9 cellular contexts compared by ENCODE assay signal in the genomic region with DNA sequence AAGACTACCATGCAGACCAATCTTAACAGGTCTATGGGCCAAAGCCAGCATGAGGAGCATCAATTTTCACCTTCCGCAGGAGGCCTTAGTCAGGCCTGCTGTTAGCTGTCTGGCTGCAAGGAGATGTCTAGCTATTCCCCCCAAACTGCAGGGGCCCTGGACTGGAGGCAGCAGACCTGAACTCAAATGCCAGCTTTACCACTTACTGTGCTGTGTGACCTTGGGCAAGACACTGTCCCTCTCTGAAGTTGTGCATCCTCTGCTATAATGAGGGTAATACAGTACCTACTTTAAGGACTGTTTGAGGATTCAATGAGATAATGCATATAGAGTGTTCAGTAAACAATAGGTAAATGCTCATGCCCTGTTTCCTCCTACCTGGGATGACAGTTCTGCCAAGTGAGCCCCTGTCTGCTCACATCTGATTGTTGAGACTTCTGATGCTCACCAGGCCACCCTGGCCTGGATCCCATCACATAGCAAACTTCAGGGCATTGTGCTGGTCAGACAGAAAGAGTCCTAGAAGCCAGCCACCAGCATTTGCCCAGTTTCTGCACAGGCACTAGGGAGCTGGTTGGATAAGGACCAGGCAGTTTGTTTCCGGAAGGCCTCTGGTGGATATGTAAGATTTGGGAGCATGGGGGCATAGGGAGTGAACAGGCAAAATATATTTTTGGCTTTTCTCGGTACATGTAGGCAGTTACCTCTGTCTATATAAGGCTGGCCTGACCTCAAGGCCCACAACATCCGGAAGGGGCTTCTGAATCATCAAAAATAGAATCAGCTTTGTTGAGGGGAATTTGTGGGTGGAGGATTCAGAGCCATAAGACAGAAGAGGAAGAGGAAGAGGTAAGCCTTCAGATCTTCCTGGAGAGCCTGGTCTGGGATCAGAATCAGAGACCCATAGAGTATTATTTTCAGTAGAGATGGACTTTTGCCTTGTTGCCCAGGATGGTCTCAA. TPM values are rescaled to one million over a fixed set of nuclear protein-coding genes. Genes with fewer than 3 reads are reported as not detected.
A peak's percentile ranks its signal among the peaks of the same experiment; 100 is the strongest.
DNase-seq lines count a peak whose midpoint lies in the region; ATAC-seq and TF ChIP-seq lines count a peak whose summit lies in the region.
"Had no signal": no experiment of that assay in that cellular context is flagged by ENCODE, and none has a peak within 500 bp of the region (broad histone marks: within the 10 kb centered on the region; RNA-seq: fewer than 3 reads in every experiment).

No MANE protein-coding gene starts in this region.

- H3K36me3 Mint-ChIP-seq in naive B cell, result no peaks in the 10 kb centered on the region

- H3K9me3 ChIP-seq in BE2C, result no peaks in the 10 kb centered on the region

- H3K27me3 ChIP-seq in BE2C, result peaks cover 26% of the 10 kb centered on the region

- no peaks in the 10 kb centered on the region for H3K4me1 ChIP-seq in BE2C

- peaks cover 20 to 42% (median 29%) of the 10 kb centered on the region in 3 donors for H3K4me1 Mint-ChIP-seq in naive B cell

- H3K27ac Mint-ChIP-seq in naive B cell, result peak overlapping the region in 5 of 6 donors; percentile 15 to 91 (median 49)

- DNase-seq in RPMI8226 (peak; percentile 69), naive B cell (peak; percentile 11), DMS 273 (lab: John Stamatoyannopoulos, UW; ENCODE audit: unreplicated experiment) (no peak), NCI-H345 (lab: John Stamatoyannopoulos, UW) (no peak), BE2C (no peak), NCI-H187 (lab: John Stamatoyannopoulos, UW) (no peak)

- TF ChIP-seq CTCF in BE2C (IDR thresholded peaks at IDR 0.05; ENCODE audit: low read depth, low read length), result no peak

- peak overlapping the region; percentile 45 to 80 (median 68) for H3K4me3 Mint-ChIP-seq in naive B cell

- H3K9me3 Mint-ChIP-seq in naive B cell, result no peaks in the 10 kb centered on the region

- no peak overlapping the region for H3K4me3 ChIP-seq in BE2C (ENCODE audit: low read depth, low read length)

- ATAC-seq in GM18511 (IDR thresholded peaks at IDR 0.05; ENCODE audit: unreplicated experiment), result peak; percentile 88
- peak; percentile 65 for ATAC-seq in HG02840 (IDR thresholded peaks at IDR 0.05; ENCODE audit: low FRiP score, unreplicated experiment)
- ATAC-seq in naive B cell (ENCODE audit: low read depth in 2 of 2), result peak; percentile 85 to 87

- no peaks in the 10 kb centered on the region for H3K27me3 Mint-ChIP-seq in naive B cell

- H3K36me3 ChIP-seq in BE2C, result no peaks in the 10 kb centered on the region

RNA-seq across cellular contexts. Expression of gene OCSTAMP, which starts 2.3 kb away (rescaled TPM):
- polyA plus RNA-seq in naive B cell (ENCODE audit: low read depth in 6 of 6), result not detected
- not detected for polyA plus RNA-seq in BE2C (2012; ENCODE audit: insufficient read depth, insufficient read length, low read depth)
- polyA plus RNA-seq: esophagus had no signal

RNA-seq across cellular contexts. Expression of gene ZNF334, which starts 39.4 kb away (rescaled TPM):
- polyA plus RNA-seq in naive B cell (ENCODE audit: low read depth in 6 of 6), result under 1 TPM in 2 of 6 donors, not detected in 4; 0.11 to 0.21 TPM
- polyA plus RNA-seq in BE2C (2012; ENCODE audit: insufficient read depth, insufficient read length, low read depth), result 5.9 TPM

Comparison
In these comparisons a context has a peak if more than half of its experiments do, and no peak if none do; other contexts are left out.
1. DNase-seq: peak in RPMI8226 (single experiment) and naive B cell (single experiment); none in DMS 273 (single experiment), NCI-H345 (single experiment), BE2C (single experiment) and NCI-H187 (0 of 2).
2. Peak in every context shown above with its lines, with median percentiles within 50 percentile points of each other: ATAC-seq.